In genomic region chr2:15869871-15870270, GRCh38 we compare ENCODE assay signal across 28 cellular contexts.
"Had no signal": no experiment of that assay in that cellular context is flagged by ENCODE, and none has a peak within 500 bp of the region (broad histone marks: within the 10 kb centered on the region; RNA-seq: fewer than 3 reads in every experiment).

No MANE protein-coding gene starts in this region.

- H3K9me3 ChIP-seq: adrenal gland, ascending aorta, colonic mucosa, esophagus squamous epithelium had no signal

- H3K27me3 ChIP-seq: ascending aorta, breast epithelium, cardiac muscle cell, colonic mucosa, esophagus squamous epithelium, gastroesophageal sphincter had no signal

- DNase-seq: activated CD4-positive, alpha-beta memory T cell treated with anti-CD3 and anti-CD28 coated beads for 36 hours; activated CD4-positive, alpha-beta T cell treated with anti-CD3 and anti-CD28 coated beads for 36 hours; activated CD4-positive, alpha-beta T cell treated with anti-CD3 and anti-CD28 coated beads, Interleukin-2, amount 10 ng/mL, durations not matched to agents 24 days and 14 days; activated CD4-positive, CD25-positive, alpha-beta regulatory T cell; activated CD4-positive, CD25-positive, alpha-beta regulatory T cell treated with anti-CD3 and anti-CD28 coated beads, Interleukin-2, amount 50 U/mL, for 72 hours; activated CD8-positive, alpha-beta memory T cell treated with anti-CD3 and anti-CD28 coated beads, Interleukin-2, amount 10 ng/mL, durations not matched to agents 7 days and 5 days; activated CD8-positive, alpha-beta memory T cell treated with anti-CD3 and anti-CD28 coated beads, Interleukin-2, amount 50 U/mL, for 4 hours; activated CD8-positive, alpha-beta T cell treated with anti-CD3 and anti-CD28 coated beads, Interleukin-2, amount 10 ng/mL, durations not matched to agents 7 days and 5 days; activated effector memory CD4-positive, alpha-beta T cell treated with anti-CD3 and anti-CD28 coated beads, Interleukin-2, amount 50 U/mL, for 16 hours; activated naive CD4-positive, alpha-beta T cell treated with anti-CD3 and anti-CD28 coated beads for 36 hours; activated naive CD8-positive, alpha-beta T cell treated with anti-CD3 and anti-CD28 coated beads for 36 hours; activated naive CD8-positive, alpha-beta T cell treated with anti-CD3 and anti-CD28 coated beads, Interleukin-2, amount 50 U/mL, for 24 hours; activated T-cell treated with anti-CD3 and anti-CD28 coated beads, Interleukin-2, amount 50 U/mL, for 1 hour; activated T-cell treated with anti-CD3 and anti-CD28 coated beads, Interleukin-2, amount 50 U/mL, for 48 hours; adrenal gland; amygdala; central memory CD4-positive, alpha-beta T cell; cerebellar nuclear complex; colonic mucosa; effector CD8-positive, alpha-beta T cell; esophagus squamous epithelium; foreskin melanocyte; T-helper 2 cell had no signal

- ATAC-seq: activated CD4-positive, alpha-beta T cell treated with anti-CD3 and anti-CD28 coated beads for 36 hours; activated CD8-positive, alpha-beta memory T cell treated with anti-CD3 and anti-CD28 coated beads, Interleukin-2, amount 10 ng/mL, durations not matched to agents 7 days and 5 days; activated CD8-positive, alpha-beta T cell treated with anti-CD3 and anti-CD28 coated beads, Interleukin-2, amount 10 ng/mL, durations not matched to agents 7 days and 5 days; activated naive CD8-positive, alpha-beta T cell treated with anti-CD3 and anti-CD28 coated beads, Interleukin-2, amount 50 U/mL, for 24 hours; gastroesophageal sphincter had no signal

- H3K36me3 ChIP-seq: adrenal gland, ascending aorta, breast epithelium, cardiac muscle cell, colonic mucosa, esophagus squamous epithelium, gastroesophageal sphincter had no signal

- H3K4me3 ChIP-seq: adrenal gland, ascending aorta, breast epithelium, cardiac muscle cell, colonic mucosa, esophagus squamous epithelium, gastroesophageal sphincter had no signal

- H3K27ac ChIP-seq: adrenal gland, ascending aorta, breast epithelium, cardiac muscle cell, colonic mucosa, epithelial cell of prostate, esophagus squamous epithelium, gastroesophageal sphincter had no signal

- H3K4me1 ChIP-seq: adrenal gland, ascending aorta, breast epithelium, colonic mucosa, esophagus squamous epithelium, gastroesophageal sphincter had no signal
